ENCODE assay signal across 15 cellular contexts in the genomic region with DNA sequence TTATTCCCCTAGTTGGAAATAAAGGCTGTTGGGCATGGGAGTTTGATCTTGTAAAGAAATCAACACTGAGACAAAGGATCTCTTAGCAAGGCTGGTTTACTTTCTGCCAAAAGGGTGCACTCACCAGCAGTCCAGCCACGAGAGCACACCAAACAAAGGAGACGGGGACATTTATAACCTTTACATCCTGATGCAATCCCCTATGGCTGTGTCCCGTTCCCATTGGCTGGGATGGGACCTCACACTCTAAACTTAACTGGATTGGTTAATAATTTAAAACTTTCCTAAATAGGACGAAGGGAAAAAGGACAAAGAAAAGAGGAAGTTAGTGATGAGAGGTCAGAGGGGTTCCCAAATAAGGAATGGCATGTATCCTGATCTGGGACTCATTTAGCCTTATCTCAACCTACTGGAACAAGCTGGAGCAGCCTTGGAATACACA. TPM values are rescaled to one million over a fixed set of nuclear protein-coding genes. Genes with fewer than 3 reads are reported as not detected.
DNase-seq lines count a peak whose midpoint lies in the region; ATAC-seq and TF ChIP-seq lines count a peak whose summit lies in the region.
"Had no signal": no experiment of that assay in that cellular context is flagged by ENCODE, and none has a peak within 500 bp of the region (broad histone marks: within the 10 kb centered on the region; RNA-seq: fewer than 3 reads in every experiment).

No MANE protein-coding gene starts in this region.

- ATAC-seq in left colon (peak; percentile 69), upper lobe of right lung (peak; percentile 34), HG02623 (IDR thresholded peaks at IDR 0.05; ENCODE audit: unreplicated experiment) (no peak)
- ATAC-seq: activated CD8-positive, alpha-beta T cell treated with anti-CD3 and anti-CD28 coated beads for 36 hours had no signal

- intact Hi-C loops in left colon (cut with DNase I, micrococcal nuclease) = no loop called here
- intact Hi-C loops in upper lobe of right lung (cut with DNase I) = no loop called here

- DNase-seq in amniotic epithelial cell (ENCODE audit: low read depth) (peak; percentile 43), fibroblast of peridontal ligament (ENCODE audit: extremely low read depth) (peak; percentile 18), left colon (no peak), upper lobe of right lung (no peak), C1 segment of cervical spinal cord (lab: John Stamatoyannopoulos, UW) (no peak), NCI-H1436 treated with DMSO at 0.1 percent for 48 hours (lab: John Stamatoyannopoulos, UW) (no peak)
- no peak for DNase-seq in effector CD8-positive, alpha-beta T cell (lab: John Stamatoyannopoulos, UW)
- DNase-seq: activated CD8-positive, alpha-beta T cell treated with anti-CD3 and anti-CD28 coated beads for 36 hours; effector CD4-positive, alpha-beta T cell; GM23248; NCI-H1105; NCI-H345 had no signal

- H3K4me1 ChIP-seq in upper lobe of right lung = peaks cover 9% of the 10 kb centered on the region
- H3K4me1 ChIP-seq: BLaER1 treated with 17β-estradiol and CSF1 and Interleukin-3, amounts not matched to agents 10 nM and 100 nM had no signal

- TF ChIP-seq CTCF in upper lobe of right lung (IDR thresholded peaks at IDR 0.05) = no peak

- no peaks in the 10 kb centered on the region for H3K27me3 ChIP-seq in upper lobe of right lung
- H3K27me3 ChIP-seq: BLaER1 treated with 17β-estradiol and CSF1 and Interleukin-3, amounts not matched to agents 10 nM and 100 nM had no signal

- no peaks in the 10 kb centered on the region for H3K9me3 ChIP-seq in upper lobe of right lung

- H3K4me3 ChIP-seq in upper lobe of right lung = no peak overlapping the region
- H3K4me3 ChIP-seq: BLaER1 treated with 17β-estradiol and CSF1 and Interleukin-3, amounts not matched to agents 10 nM and 100 nM; GM23248; SK-N-MC had no signal

- H3K27ac ChIP-seq in upper lobe of right lung = no peak overlapping the region
- H3K27ac ChIP-seq: BLaER1 treated with 17β-estradiol and CSF1 and Interleukin-3, amounts not matched to agents 10 nM and 100 nM; GM23248; SK-N-MC had no signal

- H3K36me3 ChIP-seq in upper lobe of right lung = no peaks in the 10 kb centered on the region

RNA-seq across cellular contexts. Expression of gene METAP1, which starts 17.9 kb away (rescaled TPM):
- total RNA-seq in left colon = 10 to 100 TPM; 58.7 to 59.2 TPM
- total RNA-seq in upper lobe of right lung = 30.4 TPM

Comparison
In these comparisons a context has a peak if more than half of its experiments do, and no peak if none do; other contexts are left out.
1. DNase-seq: peak in amniotic epithelial cell (single experiment) and fibroblast of peridontal ligament (single experiment); none in left colon (0 of 2), upper lobe of right lung (single experiment), effector CD8-positive, alpha-beta T cell (single experiment), C1 segment of cervical spinal cord (0 of 14) and NCI-H1436 treated with DMSO at 0.1 percent for 48 hours (single experiment).